Comparison of ENCODE assay signal across 18 cellular contexts in the genomic region with DNA sequence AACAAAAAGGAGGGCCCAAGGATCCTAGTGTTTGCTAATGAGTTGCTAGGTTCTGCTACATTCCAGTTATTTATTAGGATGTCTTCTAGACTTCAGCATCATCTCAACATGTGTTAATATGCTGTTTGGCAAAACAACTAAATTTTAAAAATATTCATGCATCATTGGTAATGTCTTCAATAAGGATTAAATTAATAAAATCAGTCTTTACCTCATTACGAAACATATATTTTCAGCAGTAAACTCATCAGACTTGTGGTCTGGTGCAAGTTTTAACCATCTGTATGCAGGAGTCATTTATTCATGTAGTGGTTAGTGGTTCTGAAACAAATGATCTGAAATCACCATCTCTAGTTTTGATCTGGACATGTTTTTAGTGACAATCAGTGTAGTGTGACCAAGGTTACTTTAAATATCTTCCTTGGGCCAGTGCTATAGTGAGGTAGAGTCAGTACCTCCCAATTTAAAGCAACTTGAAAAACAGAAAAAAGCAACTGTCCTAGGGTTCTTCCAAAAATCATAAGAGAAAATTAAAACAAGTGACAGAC.
DNase-seq lines count a peak whose midpoint lies in the region; ATAC-seq and TF ChIP-seq lines count a peak whose summit lies in the region.
"Had no signal": no experiment of that assay in that cellular context is flagged by ENCODE, and none has a peak within 500 bp of the region (broad histone marks: within the 10 kb centered on the region; RNA-seq: fewer than 3 reads in every experiment).

No MANE protein-coding gene starts in this region.

- TF ChIP-seq POLR2A in GM18505 (IDR thresholded peaks at IDR 0.05; ENCODE audit: borderline replicate concordance, extremely low read depth, insufficient read depth, insufficient read length) (no peak), erythroblast (IDR thresholded peaks at IDR 0.05; ENCODE audit: low read length) (no peak)

- DNase-seq in erythroblast (lab: John Stamatoyannopoulos, UW) = no peak
- no peak for DNase-seq in left lobe of liver (ENCODE audit: low spot score)
- no peak for DNase-seq in stimulated activated CD4-positive, alpha-beta T cell treated with anti-CD3 and anti-CD28 coated beads, Interleukin-4, amount 100 ng/mL, for 4 hours
- DNase-seq: activated CD4-positive, alpha-beta T cell treated with anti-CD3 and anti-CD28 coated beads for 36 hours; aorta; colonic mucosa; DMS 273 treated with DMSO at 0.1 percent for 48 hours; esophagus squamous epithelium; left ventricle myocardium superior; naive thymus-derived CD4-positive, alpha-beta T cell; NCI-H524 treated with DMSO at 0.1 percent for 48 hours; stimulated activated naive CD4-positive, alpha-beta T cell had no signal

- peak; percentile 84 for ATAC-seq in GM18505 (IDR thresholded peaks at IDR 0.05; ENCODE audit: unreplicated experiment)
- peak; percentile 64 for ATAC-seq in GM19452 (IDR thresholded peaks at IDR 0.05; ENCODE audit: unreplicated experiment)
- ATAC-seq in HG02678 (IDR thresholded peaks at IDR 0.05; ENCODE audit: unreplicated experiment) = peak; percentile 78
- ATAC-seq in HG03354 (IDR thresholded peaks at IDR 0.05; ENCODE audit: poor library complexity, severe bottlenecking, unreplicated experiment) = peak; percentile 81
- no peak for ATAC-seq in GM21423 (IDR thresholded peaks at IDR 0.05; ENCODE audit: unreplicated experiment)
- ATAC-seq in left lobe of liver = no peak
- ATAC-seq: activated CD4-positive, alpha-beta T cell treated with anti-CD3 and anti-CD28 coated beads for 36 hours; left ventricle myocardium superior; naive thymus-derived CD4-positive, alpha-beta T cell; Panc1 had no signal

Comparison
In these comparisons a context has a peak if more than half of its experiments do, and no peak if none do; other contexts are left out.
1. ATAC-seq: peak in GM18505 (single experiment), GM19452 (single experiment), HG02678 (single experiment) and HG03354 (single experiment); none in GM21423 (single experiment) and left lobe of liver (single experiment).